15 cellular contexts compared by ENCODE assay signal in the genomic region with DNA sequence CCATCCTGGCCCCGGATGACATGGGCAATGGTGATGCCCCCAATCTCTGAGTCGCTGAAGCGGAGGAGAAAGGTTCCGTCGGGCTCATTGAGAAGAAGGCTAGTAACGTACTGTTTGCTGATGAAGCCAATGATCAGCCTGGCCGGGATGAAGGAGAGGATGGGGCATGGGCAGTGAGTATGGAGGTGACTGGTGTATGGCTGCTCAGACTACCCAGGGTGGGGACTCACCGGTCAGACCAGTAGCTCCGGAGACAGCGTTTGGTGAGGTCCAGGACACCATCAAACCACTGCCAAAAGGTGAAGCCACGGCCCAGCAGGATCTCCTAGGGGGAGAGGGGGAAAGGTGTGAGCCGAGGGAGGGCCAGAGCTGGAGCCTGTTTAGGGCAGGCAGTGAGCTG. TPM values are rescaled to one million over a fixed set of nuclear protein-coding genes. Genes with fewer than 3 reads are reported as not detected.
DNase-seq lines count a peak whose midpoint lies in the region; TF ChIP-seq lines count a peak whose summit lies in the region.
"Had no signal": no experiment of that assay in that cellular context is flagged by ENCODE, and none has a peak within 500 bp of the region (broad histone marks: within the 10 kb centered on the region; RNA-seq: fewer than 3 reads in every experiment).

No MANE protein-coding gene starts in this region.

- in situ Hi-C loops in GM23248 (cut with MboI): no loop called here

- peaks cover 76% of the 10 kb centered on the region for H3K36me3 Mint-ChIP-seq in activated CD4-positive, alpha-beta T cell treated with anti-CD3 and anti-CD28 coated beads, Interleukin-2, amount 10 ng/mL, durations not matched to agents 24 days and 14 days (ENCODE audit: low read depth)

- no peaks in the 10 kb centered on the region for H3K9me3 ChIP-seq in GM23248 (ENCODE audit: low read depth)
- H3K9me3 ChIP-seq in esophagus squamous epithelium: no peaks in the 10 kb centered on the region
- no peaks in the 10 kb centered on the region for H3K9me3 ChIP-seq in WERI-Rb-1 (ENCODE audit: severe bottlenecking)
- H3K9me3 ChIP-seq: A549, suprapubic skin had no signal

- H3K4me3 Mint-ChIP-seq in activated CD4-positive, alpha-beta T cell treated with anti-CD3 and anti-CD28 coated beads, Interleukin-2, amount 10 ng/mL, durations not matched to agents 24 days and 14 days: no peak overlapping the region

- no peak for TF ChIP-seq POLR2A in esophagus squamous epithelium (IDR thresholded peaks at IDR 0.05)

- H3K9me3 Mint-ChIP-seq in activated CD4-positive, alpha-beta T cell treated with anti-CD3 and anti-CD28 coated beads, Interleukin-2, amount 10 ng/mL, durations not matched to agents 24 days and 14 days: no peaks in the 10 kb centered on the region

- peaks cover 34% of the 10 kb centered on the region for H3K4me1 Mint-ChIP-seq in activated CD4-positive, alpha-beta T cell treated with anti-CD3 and anti-CD28 coated beads, Interleukin-2, amount 10 ng/mL, durations not matched to agents 24 days and 14 days

- H3K27me3 Mint-ChIP-seq in activated CD4-positive, alpha-beta T cell treated with anti-CD3 and anti-CD28 coated beads, Interleukin-2, amount 10 ng/mL, durations not matched to agents 24 days and 14 days: no peaks in the 10 kb centered on the region

- no peaks in the 10 kb centered on the region for H3K27me3 ChIP-seq in GM23248 (replicated peaks; ENCODE audit: insufficient read depth)
- H3K27me3 ChIP-seq in esophagus squamous epithelium: no peaks in the 10 kb centered on the region
- H3K27me3 ChIP-seq in WERI-Rb-1 (ENCODE audit: insufficient read depth, low read depth, severe bottlenecking): no peaks in the 10 kb centered on the region
- H3K27me3 ChIP-seq: suprapubic skin had no signal

- H3K27ac Mint-ChIP-seq in activated CD4-positive, alpha-beta T cell treated with anti-CD3 and anti-CD28 coated beads, Interleukin-2, amount 10 ng/mL, durations not matched to agents 24 days and 14 days: peak overlapping the region; percentile 26

- H3F3A ChIP-seq in GM23248 (ENCODE audit: insufficient read depth): peaks cover 67% of the 10 kb centered on the region

- H3K9ac ChIP-seq in GM23248: no peak overlapping the region

- H3K4me2 ChIP-seq in GM23248 (ENCODE audit: unreplicated experiment): no peak overlapping the region
- H3K4me2 ChIP-seq: A549 had no signal

- H3K4me3 ChIP-seq in GM23248 (no peak overlapping the region), esophagus squamous epithelium (no peak overlapping the region), WERI-Rb-1 (ENCODE audit: low read depth, low read length) (no peak overlapping the region)
- H3K4me3 ChIP-seq: A549, K562, suprapubic skin had no signal

- intact Hi-C loops in activated CD4-positive, alpha-beta T cell treated with anti-CD3 and anti-CD28 coated beads, Interleukin-2, amount 10 ng/mL, durations not matched to agents 24 days and 14 days (cut with micrococcal nuclease): no loop called here
- intact Hi-C loops in esophagus squamous epithelium (cut with DNase I) (no loop called here), posterior vena cava (cut with DNase I) (no loop called here)

- H4K20me1 ChIP-seq in GM23248 (ENCODE audit: insufficient read depth): no peaks in the 10 kb centered on the region

- peaks cover 17% of the 10 kb centered on the region for H3K36me3 ChIP-seq in GM23248 (ENCODE audit: low read depth)
- peaks cover 17 to 96% (median 34%) of the 10 kb centered on the region in 3 donors for H3K36me3 ChIP-seq in esophagus squamous epithelium
- peaks cover 11% of the 10 kb centered on the region for H3K36me3 ChIP-seq in WERI-Rb-1

- H2AFZ ChIP-seq in GM23248: no peak overlapping the region

- WGBS in GM23248 (ENCODE audit: low coverage in 1 of 2, low lambda C conversion rate in 2 of 2, missing lambda C conversion rate in 2 of 2), 2 experiments: 68 to 74% methylated on average over 12 of the region's 12 CpGs
- WGBS in esophagus squamous epithelium, 2 donors: 61 to 73% methylated on average over 8 to 12 of the region's 12 CpGs

- peak overlapping the region; percentile 18; the same call in 1 of the 2 replicates for H3K27ac ChIP-seq in GM23248
- peak overlapping the region; percentile 47 to 100 (median 82) for H3K27ac ChIP-seq in esophagus squamous epithelium
- no peak overlapping the region for H3K27ac ChIP-seq in WERI-Rb-1
- H3K27ac ChIP-seq: A549 had no signal

- H3K9me2 ChIP-seq in GM23248 (ENCODE audit: insufficient read depth): no peaks in the 10 kb centered on the region

- H3K79me2 ChIP-seq in GM23248 (ENCODE audit: insufficient read depth): no peaks in the 10 kb centered on the region; the same call in 1 of the 2 replicates

- no peak for DNase-seq in activated CD4-positive, alpha-beta T cell treated with anti-CD3 and anti-CD28 coated beads, Interleukin-2, amount 10 ng/mL, durations not matched to agents 24 days and 14 days
- no peak for DNase-seq in activated CD4-positive, alpha-beta T cell treated with anti-CD3 and anti-CD28 coated beads for 48 hours
- DNase-seq in GM23248: no peak
- no peak for DNase-seq in esophagus squamous epithelium (lab: John Stamatoyannopoulos, UW)
- DNase-seq in posterior vena cava (ENCODE audit: low spot score): peak; percentile 23
- DNase-seq in HT-29 (ENCODE audit: low spot score): no peak
- DNase-seq in DMS114 treated with DMSO at 0.1 percent for 48 hours (lab: John Stamatoyannopoulos, UW; ENCODE audit: unreplicated experiment): no peak
- no peak for DNase-seq in WERI-Rb-1
- DNase-seq: foreskin melanocyte, NCI-H1092 treated with DMSO at 0.1 percent for 48 hours, NCI-H2227 treated with DMSO at 0.1 percent for 48 hours had no signal

- H3K4me1 ChIP-seq in GM23248 (ENCODE audit: insufficient read depth) (peaks cover 5% of the 10 kb centered on the region; the same call in 1 of the 2 replicates), esophagus squamous epithelium (peaks cover 21 to 78% (median 25%) of the 10 kb centered on the region in 3 donors)

- TF ChIP-seq CTCF in esophagus squamous epithelium (IDR thresholded peaks at IDR 0.05) (no peak), WERI-Rb-1 (IDR thresholded peaks at IDR 0.05; ENCODE audit: low read depth, low read length) (no peak)

RNA-seq across cellular contexts. Expression of a gene that starts 10.9 kb away (rescaled TPM):
- total RNA-seq in activated CD4-positive, alpha-beta T cell treated with anti-CD3 and anti-CD28 coated beads, Interleukin-2, amount 10 ng/mL, durations not matched to agents 24 days and 14 days: 70.5 and 76.7 TPM in 2 replicates
- 88.7 and 107 TPM in 2 replicates for total RNA-seq in GM23248 (2014; rRNA removed; shearing (Covaris generic))
- polyA plus RNA-seq in GM23248 (2016; fragmentation: Nextera tagmentation; extraction: Ambion mirVana): 21.6 and 22.8 TPM in 2 replicates
- total RNA-seq in esophagus squamous epithelium (10 to 100 TPM in 3 of 4 donors, 1 to 10 TPM in 1; 9.1 to 25.2 (median 13.3) TPM), posterior vena cava (10 to 100 TPM; 27.0 to 36.3 TPM)
- total RNA-seq in HT-29 (2014; rRNA removed; shearing (Covaris generic)): 17.8 and 19.3 TPM in 2 replicates

RNA-seq across cellular contexts. Expression of a gene that starts 11.4 kb away (rescaled TPM):
- total RNA-seq in activated CD4-positive, alpha-beta T cell treated with anti-CD3 and anti-CD28 coated beads, Interleukin-2, amount 10 ng/mL, durations not matched to agents 24 days and 14 days: 304 and 319 TPM in 2 replicates
- 95.1 and 103 TPM in 2 replicates for total RNA-seq in GM23248 (2014; rRNA removed; shearing (Covaris generic))
- 67.4 and 70.7 TPM in 2 replicates for polyA plus RNA-seq in GM23248 (2016; fragmentation: Nextera tagmentation; extraction: Ambion mirVana)
- total RNA-seq in esophagus squamous epithelium (100 to 1,000 TPM in 2 of 4 donors, 10 to 100 TPM in 2; 72.7 to 138 (median 102) TPM), posterior vena cava (100 to 1,000 TPM; 162 to 201 TPM)
- 114 and 125 TPM in 2 replicates for total RNA-seq in HT-29 (2014; rRNA removed; shearing (Covaris generic))

RNA-seq across cellular contexts. Expression of a gene that starts 21.2 kb away (rescaled TPM):
- 77.0 and 80.6 TPM in 2 replicates for total RNA-seq in activated CD4-positive, alpha-beta T cell treated with anti-CD3 and anti-CD28 coated beads, Interleukin-2, amount 10 ng/mL, durations not matched to agents 24 days and 14 days
- total RNA-seq in GM23248 (2014; rRNA removed; shearing (Covaris generic)): 6.4 and 7.6 TPM in 2 replicates
- polyA plus RNA-seq in GM23248 (2016; fragmentation: Nextera tagmentation; extraction: Ambion mirVana): 5.9 and 6.6 TPM in 2 replicates
- total RNA-seq in esophagus squamous epithelium (1 to 10 TPM; 4.1 to 7.6 (median 6.7) TPM), posterior vena cava (10 to 100 TPM in 1 of 2 donors, 1 to 10 TPM in 1; 8.8 to 12.4 TPM)
- 12.5 and 13.6 TPM in 2 replicates for total RNA-seq in HT-29 (2014; rRNA removed; shearing (Covaris generic))

RNA-seq across cellular contexts. Expression of a gene that starts 28.5 kb away (rescaled TPM):
- 0.28 and 0.93 TPM in 2 replicates for total RNA-seq in activated CD4-positive, alpha-beta T cell treated with anti-CD3 and anti-CD28 coated beads, Interleukin-2, amount 10 ng/mL, durations not matched to agents 24 days and 14 days
- total RNA-seq in GM23248 (2014; rRNA removed; shearing (Covaris generic)): 257 and 296 TPM in 2 replicates
- 161 and 166 TPM in 2 replicates for polyA plus RNA-seq in GM23248 (2016; fragmentation: Nextera tagmentation; extraction: Ambion mirVana)
- total RNA-seq in esophagus squamous epithelium (100 to 1,000 TPM in 1 of 4 donors, 10 to 100 TPM in 3; 60.8 to 147 (median 81.9) TPM), posterior vena cava (100 to 1,000 TPM; 465 to 757 TPM)
- total RNA-seq in HT-29 (2014; rRNA removed; shearing (Covaris generic)): 22.8 and 25.2 TPM in 2 replicates

RNA-seq across cellular contexts. Expression of a gene that starts 47.7 kb away (rescaled TPM):
- not detected in 2 replicates for total RNA-seq in activated CD4-positive, alpha-beta T cell treated with anti-CD3 and anti-CD28 coated beads, Interleukin-2, amount 10 ng/mL, durations not matched to agents 24 days and 14 days
- not detected in 2 replicates for total RNA-seq in GM23248 (2014; rRNA removed; shearing (Covaris generic))
- 0.60 TPM in 1 of 2 replicates, not detected in the other for polyA plus RNA-seq in GM23248 (2016; fragmentation: Nextera tagmentation; extraction: Ambion mirVana)
- total RNA-seq in esophagus squamous epithelium (not detected), posterior vena cava (not detected)
- total RNA-seq in HT-29 (2014; rRNA removed; shearing (Covaris generic)): not detected in 2 replicates
- total RNA-seq: K562, suprapubic skin had no signal
- polyA plus RNA-seq: A549, adipose tissue, K562 had no signal
